7 cellular contexts compared by ENCODE assay signal in genomic region chr1:48582408-48582807, GRCh38.
"Had no signal": no experiment of that assay in that cellular context is flagged by ENCODE, and none has a peak within 500 bp of the region (broad histone marks: within the 10 kb centered on the region; RNA-seq: fewer than 3 reads in every experiment).

No MANE protein-coding gene starts in this region.

- ATAC-seq: HCT116, HepG2 had no signal

- DNase-seq: GM23248, GOT3, H7, KBM-7 had no signal

- H3K36me3 ChIP-seq: HAP-1 had no signal

- FAIRE-seq: HepG2 had no signal

- H3K4me3 ChIP-seq: GM23248, HAP-1 had no signal
